In genomic region chr7:101108330-101108857, GRCh38 we compare ENCODE assay signal across 10 cellular contexts. TPM values are rescaled to one million over a fixed set of nuclear protein-coding genes. Genes with fewer than 3 reads are reported as not detected.
DNase-seq lines count a peak whose midpoint lies in the region; ATAC-seq, FAIRE-seq and TF ChIP-seq lines count a peak whose summit lies in the region.
"Had no signal": no experiment of that assay in that cellular context is flagged by ENCODE, and none has a peak within 500 bp of the region (broad histone marks: within the 10 kb centered on the region; RNA-seq: fewer than 3 reads in every experiment).

No MANE protein-coding gene starts in this region.

- WGBS in pancreas, 2 donors = 55 to 65% methylated on average over 16 of the region's 16 CpGs

- H3K4me3 ChIP-seq in GM12865 (ENCODE audit: low read depth, low read length) (no peak overlapping the region), pancreas (no peak overlapping the region)

- peak; percentile 81 for DNase-seq in GM12865 (ENCODE audit: low read depth)
- peak; percentile 95 for DNase-seq in RPMI7951 (ENCODE audit: low read depth)
- DNase-seq in fibroblast of peridontal ligament (ENCODE audit: extremely low read depth) = peak; percentile 68
- DNase-seq in pancreas = no peak
- DNase-seq in DMS153 (lab: John Stamatoyannopoulos, UW) = no peak
- no peak for DNase-seq in stimulated activated naive CD4-positive, alpha-beta T cell (lab: John Stamatoyannopoulos, UW)
- DNase-seq in amniotic stem cell (lab: John Stamatoyannopoulos, UW) = no peak
- DNase-seq: EL, KG1 had no signal

- TF ChIP-seq CTCF in GM12865 (IDR thresholded peaks at IDR 0.05; ENCODE audit: insufficient read depth, low read depth, low read length, missing control alignments) (no peak), pancreas (IDR thresholded peaks at IDR 0.05) (no peak)

- intact Hi-C loops in pancreas (cut with DNase I) = no loop called here

- no peaks in the 10 kb centered on the region for H3K4me1 ChIP-seq in pancreas

- H3K9me3 ChIP-seq in pancreas = no peaks in the 10 kb centered on the region

- no peaks in the 10 kb centered on the region for H3K27me3 ChIP-seq in pancreas

- no peak overlapping the region for H3K27ac ChIP-seq in pancreas

- no peaks in the 10 kb centered on the region for H3K36me3 ChIP-seq in pancreas

- ATAC-seq in pancreas (peak in 3 of 4 donors; percentile 21 to 47 (median 31)), GM21786 (IDR thresholded peaks at IDR 0.05; ENCODE audit: unreplicated experiment) (no peak)

- FAIRE-seq in pancreas (lab: Jason Lieb, UNC) = no peak

RNA-seq across cellular contexts. Expression of gene SERPINE1, which starts 18.5 kb away (rescaled TPM):
- 221 and 238 TPM in 2 replicates for total RNA-seq in RPMI7951 (2014; rRNA removed; shearing (Covaris generic))
- total RNA-seq in pancreas = 10 to 100 TPM in 1 of 6 donors, 1 to 10 TPM in 4, under 1 TPM in 1; 0.98 to 14.5 (median 3.7) TPM
- polyA plus RNA-seq in pancreas = 1 to 10 TPM; 1.9 to 5.2 TPM

RNA-seq across cellular contexts. Expression of gene TRIM56, which starts 23.1 kb away (rescaled TPM):
- total RNA-seq in RPMI7951 (2014; rRNA removed; shearing (Covaris generic)) = 4.7 and 5.0 TPM in 2 replicates
- total RNA-seq in pancreas = 10 to 100 TPM; 13.2 to 26.5 (median 15.9) TPM
- polyA plus RNA-seq in pancreas = 10 to 100 TPM in 1 of 2 donors, 1 to 10 TPM in 1; 7.6 to 10.5 TPM

RNA-seq across cellular contexts. Expression of gene AP1S1, which starts 45.9 kb away (rescaled TPM):
- 135 and 162 TPM in 2 replicates for total RNA-seq in RPMI7951 (2014; rRNA removed; shearing (Covaris generic))
- total RNA-seq in pancreas = 10 to 100 TPM; 12.0 to 23.1 (median 15.6) TPM
- polyA plus RNA-seq in pancreas = 10 to 100 TPM; 30.4 to 34.7 TPM

RNA-seq across cellular contexts. Expression of gene VGF, which starts 57.0 kb away (rescaled TPM):
- total RNA-seq in RPMI7951 (2014; rRNA removed; shearing (Covaris generic)) = 0.12 and 0.59 TPM in 2 replicates
- total RNA-seq in pancreas = 10 to 100 TPM in 3 of 6 donors, 1 to 10 TPM in 3; 1.3 to 38.0 (median 18.5) TPM
- 10 to 100 TPM; 15.7 to 82.7 TPM for polyA plus RNA-seq in pancreas

Comparison
In these comparisons a context has a peak if more than half of its experiments do, and no peak if none do; other contexts are left out.
1. DNase-seq: peak in GM12865 (single experiment), RPMI7951 (single experiment) and fibroblast of peridontal ligament (single experiment); none in pancreas (0 of 6), DMS153 (single experiment), stimulated activated naive CD4-positive, alpha-beta T cell (0 of 6) and amniotic stem cell (single experiment).
2. RNA of gene SERPINE1, which starts 18.5 kb away (total RNA-seq): 221 to 238 TPM in RPMI7951; 0.98 to 14.5 TPM in pancreas; every median in the first group is over 10 times any median in the second.